8 cellular contexts compared by ENCODE assay signal in genomic region chr13:43787998-43788397, GRCh38. TPM values are rescaled to one million over a fixed set of nuclear protein-coding genes. Genes with fewer than 3 reads are reported as not detected.
A peak's percentile ranks its signal among the peaks of the same experiment; 100 is the strongest.
DNase-seq lines count a peak whose midpoint lies in the region; ATAC-seq and TF ChIP-seq lines count a peak whose summit lies in the region.

No MANE protein-coding gene starts in this region.

- H3K9me3 Mint-ChIP-seq in stimulated activated naive CD8-positive, alpha-beta T cell treated with anti-CD3 and anti-CD28 coated beads, Interleukin-15, Interleukin-2, amounts not matched to agents 100 ng/mL and 50 ng/mL, for 24 hours: no peaks in the 10 kb centered on the region
- H3K9me3 Mint-ChIP-seq in stimulated activated naive CD8-positive, alpha-beta T cell treated with anti-CD3 and anti-CD28 coated beads, Interleukin-15, amount 100 ng/mL, for 72 hours: no peaks in the 10 kb centered on the region

- H3K27me3 Mint-ChIP-seq in stimulated activated naive CD8-positive, alpha-beta T cell treated with anti-CD3 and anti-CD28 coated beads, Interleukin-15, Interleukin-2, amounts not matched to agents 100 ng/mL and 50 ng/mL, for 24 hours: peaks cover 67% of the 10 kb centered on the region
- peaks cover 68% of the 10 kb centered on the region for H3K27me3 Mint-ChIP-seq in stimulated activated naive CD8-positive, alpha-beta T cell treated with anti-CD3 and anti-CD28 coated beads, Interleukin-15, amount 100 ng/mL, for 72 hours

- H3K4me1 Mint-ChIP-seq in stimulated activated naive CD8-positive, alpha-beta T cell treated with anti-CD3 and anti-CD28 coated beads, Interleukin-15, Interleukin-2, amounts not matched to agents 100 ng/mL and 50 ng/mL, for 24 hours (ENCODE audit: low read depth): peaks cover 13% of the 10 kb centered on the region
- H3K4me1 Mint-ChIP-seq in stimulated activated naive CD8-positive, alpha-beta T cell treated with anti-CD3 and anti-CD28 coated beads, Interleukin-15, amount 100 ng/mL, for 72 hours: peaks cover 6% of the 10 kb centered on the region

- H3K27ac Mint-ChIP-seq in stimulated activated naive CD8-positive, alpha-beta T cell treated with anti-CD3 and anti-CD28 coated beads, Interleukin-15, Interleukin-2, amounts not matched to agents 100 ng/mL and 50 ng/mL, for 24 hours: no peak overlapping the region
- H3K27ac Mint-ChIP-seq in stimulated activated naive CD8-positive, alpha-beta T cell treated with anti-CD3 and anti-CD28 coated beads, Interleukin-15, amount 100 ng/mL, for 72 hours: no peak overlapping the region

- no peak for DNase-seq in stimulated activated naive CD8-positive, alpha-beta T cell treated with anti-CD3 and anti-CD28 coated beads, Interleukin-15, amount 100 ng/mL, for 72 hours
- peak; percentile 89 for DNase-seq in SK-N-DZ (ENCODE audit: low spot score)
- peak in 1 of 2 donors; percentile 35 for DNase-seq in foreskin keratinocyte
- no peak for DNase-seq in NCI-H1930 (lab: John Stamatoyannopoulos, UW)
- DNase-seq in activated CD4-positive, alpha-beta T cell treated with anti-CD3 and anti-CD28 coated beads for 48 hours: no peak

- H3K4me3 Mint-ChIP-seq in stimulated activated naive CD8-positive, alpha-beta T cell treated with anti-CD3 and anti-CD28 coated beads, Interleukin-15, Interleukin-2, amounts not matched to agents 100 ng/mL and 50 ng/mL, for 24 hours: peak overlapping the region; percentile 71
- peak overlapping the region in 1 of 2 donors; percentile 89 for H3K4me3 Mint-ChIP-seq in stimulated activated naive CD8-positive, alpha-beta T cell treated with anti-CD3 and anti-CD28 coated beads, Interleukin-15, amount 100 ng/mL, for 72 hours

- H3K27ac ChIP-seq in foreskin keratinocyte (no peak overlapping the region), temporal lobe (ENCODE audit: low read depth, low read length) (peak overlapping the region; percentile 78)

- H3K27me3 ChIP-seq in foreskin keratinocyte: no peaks in the 10 kb centered on the region

- no peaks in the 10 kb centered on the region for H3K4me1 ChIP-seq in foreskin keratinocyte

- no peaks in the 10 kb centered on the region for H3K36me3 Mint-ChIP-seq in stimulated activated naive CD8-positive, alpha-beta T cell treated with anti-CD3 and anti-CD28 coated beads, Interleukin-15, Interleukin-2, amounts not matched to agents 100 ng/mL and 50 ng/mL, for 24 hours (ENCODE audit: low read depth)

- TF ChIP-seq CTCF in foreskin keratinocyte (conservative IDR thresholded peaks at IDR 0.05): peak; percentile 63

- no peak for ATAC-seq in stimulated activated naive CD8-positive, alpha-beta T cell treated with anti-CD3 and anti-CD28 coated beads, Interleukin-15, amount 100 ng/mL, for 72 hours
- no peak for ATAC-seq in foreskin keratinocyte
- ATAC-seq in HG02840 (IDR thresholded peaks at IDR 0.05; ENCODE audit: low FRiP score, unreplicated experiment): no peak

RNA-seq across cellular contexts. Expression of gene ENOX1, which starts 1.2 kb away (rescaled TPM):
- 30.9 and 31.8 TPM in 2 replicates for polyA plus RNA-seq in SK-N-DZ (2014; cell fraction: cytosol; rRNA removed)
- 14.9 and 17.1 TPM in 2 replicates for polyA plus RNA-seq in SK-N-DZ (2014; cell fraction: nucleus; rRNA removed)
- total RNA-seq in foreskin keratinocyte (0.92 and 1.5 TPM in 2 replicates), temporal lobe (29.7 TPM)
- polyA plus RNA-seq in foreskin keratinocyte: 0.55 and 0.66 TPM in 2 replicates

Comparison
In these comparisons a context has a peak if more than half of its experiments do, and no peak if none do; other contexts are left out.
1. RNA of gene ENOX1, which starts 1.2 kb away (total RNA-seq): 29.7 TPM in temporal lobe (single experiment); 0.92 to 1.5 TPM in foreskin keratinocyte; every median in the first group is over 10 times any median in the second.